Comparison of ENCODE assay signal across 11 cellular contexts in genomic region chr5:71697967-71698366, GRCh38. TPM values are rescaled to one million over a fixed set of nuclear protein-coding genes. Genes with fewer than 3 reads are reported as not detected.
DNase-seq lines count a peak whose midpoint lies in the region; ATAC-seq and TF ChIP-seq lines count a peak whose summit lies in the region.
"Had no signal": no experiment of that assay in that cellular context is flagged by ENCODE, and none has a peak within 500 bp of the region (broad histone marks: within the 10 kb centered on the region; RNA-seq: fewer than 3 reads in every experiment).

No MANE protein-coding gene starts in this region.

- H3K9me3 Mint-ChIP-seq in MCF 10A (ENCODE audit: unreplicated experiment), result no peaks in the 10 kb centered on the region

- H3K9me3 ChIP-seq in breast epithelium (no peaks in the 10 kb centered on the region), WERI-Rb-1 (ENCODE audit: severe bottlenecking) (no peaks in the 10 kb centered on the region), heart left ventricle (no peaks in the 10 kb centered on the region), thoracic aorta (no peaks in the 10 kb centered on the region)

- ATAC-seq in heart left ventricle (peak in 3 of 4 donors; percentile 53 to 79 (median 66)), thoracic aorta (ENCODE audit: insufficient number of reproducible peaks, low FRiP score, low read depth) (no peak)
- ATAC-seq: stimulated activated effector memory CD8-positive, alpha-beta T cell treated with anti-CD3 and anti-CD28 coated beads, Interleukin-12 subunit alpha, Interleukin-12 subunit beta, amount 100 ng/mL, for 72 hours had no signal

- 33 to 52% (median 36%) methylated on average over 11 to 14 of the region's 14 CpGs for WGBS in heart left ventricle, 4 donors

- no peaks in the 10 kb centered on the region for H3K27me3 ChIP-seq in breast epithelium
- H3K27me3 ChIP-seq in WERI-Rb-1 (ENCODE audit: insufficient read depth, low read depth, severe bottlenecking), result no peaks in the 10 kb centered on the region
- peaks cover 0 to 28% (median 0%) of the 10 kb centered on the region in 9 donors for H3K27me3 ChIP-seq in heart left ventricle
- H3K27me3 ChIP-seq in thoracic aorta (replicated peaks; ENCODE audit: insufficient read depth), result no peaks in the 10 kb centered on the region

- CTCF ChIA-PET in MCF 10A (lab: Yijun Ruan, JAX), result interaction anchor here (0.7 to 1.4 kb wide), 3 partner anchors 9 to 317 kb away, joined by 3 to 5 read pairs (median 4); no protein-coding TSS in a partner anchor

- POLR2A ChIA-PET in MCF 10A (lab: Yijun Ruan, JAX), result no interaction called here

- H3K27ac ChIP-seq in breast epithelium (no peak overlapping the region), WERI-Rb-1 (no peak overlapping the region), heart left ventricle (no peak overlapping the region), thoracic aorta (no peak overlapping the region)

- no peak overlapping the region for H3K27ac Mint-ChIP-seq in MCF 10A (ENCODE audit: low read depth, unreplicated experiment)
- H3K27ac Mint-ChIP-seq: stimulated activated effector memory CD8-positive, alpha-beta T cell treated with anti-CD3 and anti-CD28 coated beads, Interleukin-12 subunit alpha, Interleukin-12 subunit beta, amount 100 ng/mL, for 72 hours had no signal

- no peaks in the 10 kb centered on the region for H3K36me3 ChIP-seq in breast epithelium
- H3K36me3 ChIP-seq in WERI-Rb-1, result no peaks in the 10 kb centered on the region
- H3K36me3 ChIP-seq in heart left ventricle, result no peaks in the 10 kb centered on the region
- no peaks in the 10 kb centered on the region for H3K36me3 ChIP-seq in thoracic aorta

- H3K4me3 ChIP-seq in breast epithelium (no peak overlapping the region), WERI-Rb-1 (ENCODE audit: low read depth, low read length) (no peak overlapping the region), heart left ventricle (no peak overlapping the region), thoracic aorta (no peak overlapping the region)

- intact Hi-C loops in MCF 10A (cut with micrococcal nuclease) (no loop called here), breast epithelium (cut with DNase I; ENCODE audit: low total_unique reads) (no loop called here), heart left ventricle (cut with DNase I) (no loop called here)

- no peaks in the 10 kb centered on the region for H3K4me1 Mint-ChIP-seq in MCF 10A (ENCODE audit: insufficient read depth, unreplicated experiment)

- DNase-seq in MCF 10A (ENCODE audit: unreplicated experiment), result no peak
- no peak for DNase-seq in breast epithelium (ENCODE audit: low spot score in 2 of 2)
- no peak for DNase-seq in WERI-Rb-1
- peak in 3 of 5 donors; percentile 11 to 46 (median 42) for DNase-seq in heart left ventricle
- DNase-seq in thoracic aorta (ENCODE audit: low spot score), result no peak
- DNase-seq in ureter (ENCODE audit: low spot score), result no peak
- no peak for DNase-seq in activated gamma-delta T cell (lab: John Stamatoyannopoulos, UW)
- no peak for DNase-seq in GDM1 (lab: John Stamatoyannopoulos, UW)

- H3K36me3 Mint-ChIP-seq in MCF 10A (ENCODE audit: insufficient read depth, unreplicated experiment), result no peaks in the 10 kb centered on the region
- H3K36me3 Mint-ChIP-seq: stimulated activated effector memory CD8-positive, alpha-beta T cell treated with anti-CD3 and anti-CD28 coated beads, Interleukin-12 subunit alpha, Interleukin-12 subunit beta, amount 100 ng/mL, for 72 hours had no signal

- TF ChIP-seq POLR2A in breast epithelium (IDR thresholded peaks at IDR 0.05), result no peak
- no peak for TF ChIP-seq POLR2A in heart left ventricle (IDR thresholded peaks at IDR 0.05)

- TF ChIP-seq CTCF in MCF 10A (IDR thresholded peaks at IDR 0.05; ENCODE audit: unreplicated experiment), result peak; percentile 60
- TF ChIP-seq CTCF in breast epithelium (IDR thresholded peaks at IDR 0.05), result no peak
- TF ChIP-seq CTCF in WERI-Rb-1 (IDR thresholded peaks at IDR 0.05; ENCODE audit: low read depth, low read length), result peak; percentile 39
- TF ChIP-seq CTCF in heart left ventricle (IDR thresholded peaks at IDR 0.05), result peak; percentile 25 to 68 (median 47)
- TF ChIP-seq CTCF in thoracic aorta (IDR thresholded peaks at IDR 0.05), result peak; percentile 39

- H3K4me3 Mint-ChIP-seq in MCF 10A (ENCODE audit: unreplicated experiment), result no peak overlapping the region
- H3K4me3 Mint-ChIP-seq: stimulated activated effector memory CD8-positive, alpha-beta T cell treated with anti-CD3 and anti-CD28 coated beads, Interleukin-12 subunit alpha, Interleukin-12 subunit beta, amount 100 ng/mL, for 72 hours had no signal

- H3K4me1 ChIP-seq in breast epithelium, result no peaks in the 10 kb centered on the region
- peaks cover 0 to 5% (median 0%) of the 10 kb centered on the region in 12 donors for H3K4me1 ChIP-seq in heart left ventricle
- H3K4me1 ChIP-seq in thoracic aorta (ENCODE audit: control insufficient read depth in 1 of 2, low read depth in 2 of 2), result peaks cover 0 to 4% of the 10 kb centered on the region in 2 donors

- no TSS peak for BruUV-seq in MCF 10A (replicated peaks; lab: Mats Ljungman, UMichigan)

- peaks cover 78% of the 10 kb centered on the region for H3K27me3 Mint-ChIP-seq in MCF 10A (ENCODE audit: insufficient read depth, unreplicated experiment)

RNA-seq across cellular contexts. Expression of gene CARTPT, which starts 21.1 kb away (rescaled TPM):
- not detected in 2 replicates for total RNA-seq in MCF 10A (2022)
- total RNA-seq in breast epithelium, result not detected
- not detected for total RNA-seq in heart left ventricle
- not detected for polyA plus RNA-seq in heart left ventricle
- 10 to 100 TPM in 1 of 2 donors, not detected in 1; 39.4 TPM for total RNA-seq in thoracic aorta
- total RNA-seq in ureter, result not detected
- total RNA-seq: liver, NCI-H460 had no signal
- polyA plus RNA-seq: liver had no signal

Comparison
In these comparisons a context has a peak if more than half of its experiments do, and no peak if none do; other contexts are left out.
1. CTCF ChIP-seq: peak in MCF 10A (single experiment), WERI-Rb-1 (single experiment), heart left ventricle (12 of 12) and thoracic aorta (single experiment); none in breast epithelium (0 of 3).
2. DNase-seq: peak in heart left ventricle (3 of 5); none in MCF 10A (single experiment), breast epithelium (0 of 2), WERI-Rb-1 (single experiment), thoracic aorta (single experiment), ureter (single experiment), activated gamma-delta T cell (single experiment) and GDM1 (single experiment).